In genomic region chr19:8325454-8325853, GRCh38 we compare ENCODE assay signal across 18 cellular contexts. TPM values are rescaled to one million over a fixed set of nuclear protein-coding genes. Genes with fewer than 3 reads are reported as not detected.
"Had no signal": no experiment of that assay in that cellular context is flagged by ENCODE, and none has a peak within 500 bp of the region (broad histone marks: within the 10 kb centered on the region; RNA-seq: fewer than 3 reads in every experiment).

No MANE protein-coding gene starts in this region.

- H3K9ac ChIP-seq: KMS-11, SK-N-SH had no signal

- H3K4me2 ChIP-seq: KMS-11, SK-N-SH had no signal

- DNase-seq: IMR-90, Kasumi-1, NCI-H1092, NCI-H1105 treated with DMSO at 0.1 percent for 48 hours, NCI-H1417 treated with DMSO at 0.1 percent for 48 hours, NCI-H146, NCI-H1694 treated with DMSO at 0.1 percent for 48 hours, NCI-H1930, NCI-H2081, NCI-H2107, NCI-H2227 treated with DMSO at 0.1 percent for 48 hours, NCI-H524 treated with DMSO at 0.1 percent for 48 hours, NCI-H69, SHP77, SK-N-SH, SW 1271 had no signal

- H3K27ac ChIP-seq: KMS-11 had no signal

- H3K9me3 ChIP-seq: SK-N-SH had no signal

RNA-seq across cellular contexts. Expression of gene KANK3, which starts 17.6 kb away (rescaled TPM):
- total RNA-seq: IMR-90 had no signal

RNA-seq across cellular contexts. Expression of gene ANGPTL4, which starts 38.5 kb away (rescaled TPM):
- total RNA-seq: SK-MEL-5 had no signal
